Comparison of ENCODE assay signal across 7 cellular contexts in genomic region chr4:12852338-12853307, GRCh38.
DNase-seq lines count a peak whose midpoint lies in the region; ATAC-seq and TF ChIP-seq lines count a peak whose summit lies in the region.

No MANE protein-coding gene starts in this region.

- TF ChIP-seq POLR2A in Peyer's patch (IDR thresholded peaks at IDR 0.05): no peak

- intact Hi-C loops in mucosa of descending colon (cut with DNase I, micrococcal nuclease): loop anchor here (5.0 kb wide), 1 partner anchor 695 kb away; no protein-coding TSS in a partner anchor

- ATAC-seq in GM18502 (IDR thresholded peaks at IDR 0.05; ENCODE audit: poor library complexity, unreplicated experiment) (peak; percentile 72), mucosa of descending colon (peak; percentile 63), GM21576 (IDR thresholded peaks at IDR 0.05; ENCODE audit: unreplicated experiment) (no peak)

- H3K9me3 ChIP-seq in Peyer's patch (no peaks in the 10 kb centered on the region), mucosa of descending colon (no peaks in the 10 kb centered on the region)

- H3K36me3 ChIP-seq in Peyer's patch (no peaks in the 10 kb centered on the region), mucosa of descending colon (ENCODE audit: low read depth) (no peaks in the 10 kb centered on the region)

- H3K4me3 ChIP-seq in Peyer's patch: no peak overlapping the region
- no peak overlapping the region for H3K4me3 ChIP-seq in epithelial cell of proximal tubule (ENCODE audit: low read depth, low read length)
- H3K4me3 ChIP-seq in mucosa of descending colon: no peak overlapping the region

- DNase-seq in KG1 (lab: John Stamatoyannopoulos, UW): peak; percentile 22
- no peak for DNase-seq in Peyer's patch
- DNase-seq in epithelial cell of proximal tubule (ENCODE audit: low read depth): peak; percentile 64
- peak in 1 of 3 donors; percentile 21 for DNase-seq in mucosa of descending colon
- no peak for DNase-seq in activated CD4-positive, alpha-beta T cell treated with anti-CD3 and anti-CD28 coated beads, Interleukin-2, amount 50 U/mL, for 48 hours

- H3K27me3 ChIP-seq in Peyer's patch: no peaks in the 10 kb centered on the region

- H3K4me1 ChIP-seq in Peyer's patch: no peaks in the 10 kb centered on the region
- no peaks in the 10 kb centered on the region for H3K4me1 ChIP-seq in mucosa of descending colon (ENCODE audit: low read depth)

- no peak overlapping the region for H3K27ac ChIP-seq in Peyer's patch

- peak in 5 of 6 experiments; percentile 9 to 68 (median 63) for TF ChIP-seq CTCF in Peyer's patch (IDR thresholded peaks at IDR 0.05)
- TF ChIP-seq CTCF in epithelial cell of proximal tubule (conservative IDR thresholded peaks at IDR 0.05; ENCODE audit: low read depth, low read length): peak; percentile 72
- peak; percentile 11 for TF ChIP-seq CTCF in mucosa of descending colon (IDR thresholded peaks at IDR 0.05)

Comparison
In these comparisons a context has a peak if more than half of its experiments do, and no peak if none do; other contexts are left out.
1. DNase-seq: peak in KG1 (single experiment) and epithelial cell of proximal tubule (single experiment); none in Peyer's patch (0 of 3) and activated CD4-positive, alpha-beta T cell treated with anti-CD3 and anti-CD28 coated beads, Interleukin-2, amount 50 U/mL, for 48 hours (0 of 2).
2. CTCF ChIP-seq: peak in every context shown above with its lines; median percentile 72 in epithelial cell of proximal tubule; 63 in Peyer's patch; 11 in mucosa of descending colon.